8 cellular contexts compared by ENCODE assay signal in genomic region chr1:184051138-184051484, GRCh38. TPM values are rescaled to one million over a fixed set of nuclear protein-coding genes. Genes with fewer than 3 reads are reported as not detected.
DNase-seq lines count a peak whose midpoint lies in the region; ATAC-seq and TF ChIP-seq lines count a peak whose summit lies in the region.

No MANE protein-coding gene starts in this region.

- no peak overlapping the region for H2BK12ac ChIP-seq in H9 (ENCODE audit: insufficient read length, low read depth, low read length)

- H3K27ac ChIP-seq in 22Rv1 (peak overlapping the region; percentile 85), H9 (ENCODE audit: insufficient read length, low read depth, low read length) (peak overlapping the region; percentile 81), stomach (peak overlapping the region; percentile 87 to 92 (median 91))

- H3K27ac Mint-ChIP-seq in H9: peak overlapping the region; percentile 98 to 99 (median 99)
- peak overlapping the region; percentile 100 for H3K27ac Mint-ChIP-seq in activated naive CD8-positive, alpha-beta T cell

- peak overlapping the region; percentile 23 for H3T11ph ChIP-seq in H9 (ENCODE audit: low read length)

- H3K4me1 ChIP-seq in H9 (ENCODE audit: insufficient read depth, low read length) (peaks cover 3% of the 10 kb centered on the region; the same call in 1 of the 2 replicates), stomach (peaks cover 15 to 33% (median 26%) of the 10 kb centered on the region in 4 donors)

- no peak overlapping the region; the same call in 1 of the 2 replicates for H3K4ac ChIP-seq in H9 (ENCODE audit: low read depth, low read length)

- H3K56ac ChIP-seq in H9 (ENCODE audit: insufficient read length, low read depth, low read length): peak overlapping the region; percentile 56

- TF ChIP-seq POLR2A in stomach (IDR thresholded peaks at IDR 0.05): no peak

- H3K14ac ChIP-seq in H9 (ENCODE audit: insufficient read depth, low read length): peak overlapping the region; percentile 91; the same call in 1 of the 2 replicates

- TF ChIP-seq CTCF in 22Rv1 (IDR thresholded peaks at IDR 0.05) (no peak), H9 (conservative IDR thresholded peaks at IDR 0.05) (no peak), stomach (IDR thresholded peaks at IDR 0.05) (no peak)

- H2BK15ac ChIP-seq in H9 (ENCODE audit: low read depth, low read length): no peak overlapping the region

- no peaks in the 10 kb centered on the region for H4K20me1 ChIP-seq in H9 (ENCODE audit: control insufficient read depth, insufficient read depth, insufficient read length)

- peaks cover 44 to 54% of the 10 kb centered on the region in 2 experiments for H3K4me1 Mint-ChIP-seq in H9
- peaks cover 43% of the 10 kb centered on the region for H3K4me1 Mint-ChIP-seq in activated naive CD8-positive, alpha-beta T cell (ENCODE audit: low read depth)

- no peak overlapping the region for H2BK20ac ChIP-seq in H9 (ENCODE audit: low read depth, low read length, poor library complexity, severe bottlenecking)

- peaks cover 3% of the 10 kb centered on the region for H3K27me3 Mint-ChIP-seq in H9 (ENCODE audit: low read depth)
- H3K27me3 Mint-ChIP-seq in activated naive CD8-positive, alpha-beta T cell: peaks cover 7% of the 10 kb centered on the region

- no peak overlapping the region for H2BK5ac ChIP-seq in H9 (ENCODE audit: insufficient read length, low read length)

- H3K36me3 Mint-ChIP-seq in H9 (ENCODE audit: insufficient read depth in 1 of 3, low read depth in 3 of 3): peaks cover 7 to 20% (median 10%) of the 10 kb centered on the region in 3 experiments
- peaks cover 11% of the 10 kb centered on the region for H3K36me3 Mint-ChIP-seq in activated naive CD8-positive, alpha-beta T cell

- H4K5ac ChIP-seq in H9 (ENCODE audit: insufficient read length, low read depth, low read length): peak overlapping the region; percentile 63

- peaks cover 3 to 13% (median 11%) of the 10 kb centered on the region in 4 donors for H3K36me3 ChIP-seq in stomach

- no peak overlapping the region for H4K91ac ChIP-seq in H9 (ENCODE audit: insufficient read length, low read depth, low read length)

- no peaks in the 10 kb centered on the region; a peak in 2 of 5 replicates for H3K9me3 Mint-ChIP-seq in H9
- H3K9me3 Mint-ChIP-seq in activated naive CD8-positive, alpha-beta T cell (ENCODE audit: low read depth): no peaks in the 10 kb centered on the region

- H3K4me2 ChIP-seq in H9 (ENCODE audit: insufficient read depth, insufficient read length, low read length): peak overlapping the region; percentile 67

- H3K79me2 ChIP-seq in H9 (ENCODE audit: insufficient read depth, low read length): no peaks in the 10 kb centered on the region

- no peak overlapping the region for H2BK120ac ChIP-seq in H9 (ENCODE audit: low read depth, low read length, poor library complexity, severe bottlenecking)

- H3K79me1 ChIP-seq in H9 (ENCODE audit: insufficient read depth, low read depth, low read length, poor library complexity, severe bottlenecking): no peaks in the 10 kb centered on the region

- peak overlapping the region; percentile 88 to 95 for H3K4me3 Mint-ChIP-seq in H9
- H3K4me3 Mint-ChIP-seq in activated naive CD8-positive, alpha-beta T cell: peak overlapping the region; percentile 99

- H3K9me3 ChIP-seq in H9 (ENCODE audit: control insufficient read depth, low read depth, low read length) (no peaks in the 10 kb centered on the region), stomach (no peaks in the 10 kb centered on the region)

- peak overlapping the region; percentile 33 for H2AFZ ChIP-seq in H9 (ENCODE audit: low read length)

- peaks cover 4% of the 10 kb centered on the region for H3K23me2 ChIP-seq in H9 (ENCODE audit: insufficient read length, low read depth, low read length, poor library complexity, severe bottlenecking)

- peak overlapping the region; percentile 88 for H3K9ac ChIP-seq in H9 (ENCODE audit: extremely low read depth, insufficient read length, low read length)

- H4K8ac ChIP-seq in H9 (replicated peaks; ENCODE audit: insufficient read length, low read depth, low read length): no peak overlapping the region

- H3K18ac ChIP-seq in H9 (ENCODE audit: insufficient read length, low read depth, low read length): peak overlapping the region; percentile 93

- peak overlapping the region; percentile 90 to 98 (median 94) for H3K4me3 ChIP-seq in stomach

- no peak overlapping the region for H2AK5ac ChIP-seq in H9 (ENCODE audit: insufficient read length, low read length)

- WGBS in H9 (ENCODE audit: extremely low coverage, insufficient read length, low lambda C conversion rate): no CpG with 5 or more reads among the region's 6 CpGs
- 0 to 1% (median 0%) methylated on average over 6 of the region's 6 CpGs for WGBS in stomach, 5 donors

- ATAC-seq in HG02642 (IDR thresholded peaks at IDR 0.05; ENCODE audit: poor library complexity, unreplicated experiment) (no peak), GM19452 (IDR thresholded peaks at IDR 0.05; ENCODE audit: unreplicated experiment) (no peak)

- intact Hi-C loops in stomach (cut with DNase I; ENCODE audit: low total_unique reads): no loop called here

- no peak for TF ChIP-seq EP300 in stomach (IDR thresholded peaks at IDR 0.05)

- no peak overlapping the region for H3K23ac ChIP-seq in H9 (ENCODE audit: insufficient read length, low read depth, low read length)

- DNase-seq in H9 (no peak), iPS-NIHi11 (ENCODE audit: low spot score) (peak; percentile 16), stomach (no peak), COLO668 (lab: John Stamatoyannopoulos, UW; ENCODE audit: unreplicated experiment) (no peak)

- H3K27me3 ChIP-seq in H9 (ENCODE audit: insufficient read depth, low read length): no peaks in the 10 kb centered on the region
- H3K27me3 ChIP-seq in stomach: no peaks in the 10 kb centered on the region

RNA-seq across cellular contexts. Expression of gene TSEN15, which starts 0.4 kb away (rescaled TPM):
- total RNA-seq in H9 (2021) (20.1 and 21.9 TPM in 2 replicates), stomach (100 to 1,000 TPM in 1 of 5 donors, 10 to 100 TPM in 4; 11.6 to 137 (median 35.7) TPM)
- 10 to 100 TPM; 17.7 to 22.7 (median 17.9) TPM for polyA plus RNA-seq in stomach

RNA-seq across cellular contexts. Expression of gene COLGALT2, which starts 13.6 kb away (rescaled TPM):
- 1.2 and 1.4 TPM in 2 replicates for total RNA-seq in H9 (2021)
- 1 to 10 TPM in 2 of 5 donors, under 1 TPM in 2, not detected in 1; 0.45 to 3.5 (median 0.94) TPM for total RNA-seq in stomach
- polyA plus RNA-seq in stomach: under 1 TPM in 2 of 3 donors, not detected in 1; 0.31 to 0.95 TPM
